In genomic region chr5:25090818-25091217, GRCh38 we compare ENCODE assay signal across 11 cellular contexts.
A peak's percentile ranks its signal among the peaks of the same experiment; 100 is the strongest.
DNase-seq lines count a peak whose midpoint lies in the region; ATAC-seq, FAIRE-seq and TF ChIP-seq lines count a peak whose summit lies in the region.
"Had no signal": no experiment of that assay in that cellular context is flagged by ENCODE, and none has a peak within 500 bp of the region (broad histone marks: within the 10 kb centered on the region; RNA-seq: fewer than 3 reads in every experiment).

No MANE protein-coding gene starts in this region.

- DNase-seq in H54 (ENCODE audit: insufficient read length, low spot score): no peak
- peak; percentile 49 for DNase-seq in NCI-H460 (ENCODE audit: extremely low read depth, low read depth)
- peak; percentile 2 for DNase-seq in astrocyte of the hippocampus (ENCODE audit: low read depth, low spot score)
- DNase-seq in NCI-H2227 (lab: John Stamatoyannopoulos, UW; ENCODE audit: unreplicated experiment): no peak
- DNase-seq in cerebellum (ENCODE audit: low spot score): no peak
- DNase-seq: Calu3; CD4-positive, alpha-beta T cell; DMS 273 treated with DMSO at 0.1 percent for 48 hours had no signal

- FAIRE-seq in H54 (lab: Jason Lieb, UNC): peak; percentile 27
- FAIRE-seq: GM12878, GM18507 had no signal

- no peak for TF ChIP-seq POLR2A in H54 (IDR thresholded peaks at IDR 0.05; ENCODE audit: low read depth, low read length)

- no peak for ATAC-seq in HG03460 (IDR thresholded peaks at IDR 0.05; ENCODE audit: unreplicated experiment)
- ATAC-seq: GM12878 had no signal

Comparison
In these comparisons a context has a peak if more than half of its experiments do, and no peak if none do; other contexts are left out.
1. DNase-seq: peak in NCI-H460 (single experiment) and astrocyte of the hippocampus (single experiment); none in H54 (single experiment), NCI-H2227 (single experiment) and cerebellum (single experiment).